ENCODE assay signal across 8 cellular contexts in genomic region chr4:105145913-105146285, GRCh38. TPM values are rescaled to one million over a fixed set of nuclear protein-coding genes. Genes with fewer than 3 reads are reported as not detected.
DNase-seq lines count a peak whose midpoint lies in the region; ATAC-seq and TF ChIP-seq lines count a peak whose summit lies in the region.

No MANE protein-coding gene starts in this region.

- ATAC-seq in HG03066 (IDR thresholded peaks at IDR 0.05; ENCODE audit: low read depth, unreplicated experiment): peak; percentile 33
- ATAC-seq in lung (ENCODE audit: insufficient read depth, low FRiP score): peak; percentile 7

- no peak for TF ChIP-seq CTCF in lung (IDR thresholded peaks at IDR 0.05; ENCODE audit: control extremely low read depth, extremely low read depth)

- DNase-seq in NCI-H1436 (lab: John Stamatoyannopoulos, UW): peak; percentile 29
- DNase-seq in NCI-H1436 treated with DMSO at 0.1 percent for 48 hours (lab: John Stamatoyannopoulos, UW): no peak
- DNase-seq in T-helper 9 cell: peak; percentile 23
- DNase-seq in cerebellum (ENCODE audit: low spot score): peak; percentile 6
- DNase-seq in lung (ENCODE audit: low spot score): peak; percentile 33
- peak; percentile 49 for DNase-seq in stimulated activated naive CD4-positive, alpha-beta T cell treated with Interleukin-2 at 50 U/mL for 16 hours (lab: John Stamatoyannopoulos, UW)
- DNase-seq in pons (ENCODE audit: low spot score): no peak

- no peaks in the 10 kb centered on the region for H3K9me3 ChIP-seq in lung (ENCODE audit: control insufficient read depth in 2 of 2, insufficient read depth in 1 of 2, low read length in 1 of 2)

- WGBS in lung, 2 donors: 0 to 1% methylated on average over 25 of the region's 25 CpGs

- H3K36me3 ChIP-seq in lung (ENCODE audit: control insufficient read depth in 2 of 2, insufficient read depth in 2 of 2, low read length in 2 of 2): no peaks in the 10 kb centered on the region

- no peaks in the 10 kb centered on the region for H3K27me3 ChIP-seq in lung (ENCODE audit: control insufficient read depth, insufficient read depth)

- H3K4me1 ChIP-seq in lung (ENCODE audit: control insufficient read depth in 2 of 2, insufficient read depth in 2 of 2, low read length in 2 of 2): peaks cover 0 to 8% of the 10 kb centered on the region in 2 donors

- H3K4me3 ChIP-seq in lung: peak overlapping the region; percentile 77

- peak overlapping the region in 1 of 2 donors; percentile 96 for H3K27ac ChIP-seq in lung (ENCODE audit: low read depth in 1 of 2, low read length in 1 of 2)

RNA-seq across cellular contexts. Expression of gene TET2, which starts 0.8 kb away (rescaled TPM):
- total RNA-seq in cerebellum (35.7 TPM), lung (10 to 100 TPM; 24.7 to 72.2 TPM)
- polyA plus RNA-seq in lung: 1 to 10 TPM; 4.1 to 8.3 TPM

Comparison
In these comparisons a context has a peak if more than half of its experiments do, and no peak if none do; other contexts are left out.
1. DNase-seq: peak in NCI-H1436 (single experiment), T-helper 9 cell (single experiment), cerebellum (single experiment), lung (single experiment) and stimulated activated naive CD4-positive, alpha-beta T cell treated with Interleukin-2 at 50 U/mL for 16 hours (single experiment); none in NCI-H1436 treated with DMSO at 0.1 percent for 48 hours (single experiment) and pons (single experiment).